Comparison of ENCODE assay signal across 8 cellular contexts in the genomic region with DNA sequence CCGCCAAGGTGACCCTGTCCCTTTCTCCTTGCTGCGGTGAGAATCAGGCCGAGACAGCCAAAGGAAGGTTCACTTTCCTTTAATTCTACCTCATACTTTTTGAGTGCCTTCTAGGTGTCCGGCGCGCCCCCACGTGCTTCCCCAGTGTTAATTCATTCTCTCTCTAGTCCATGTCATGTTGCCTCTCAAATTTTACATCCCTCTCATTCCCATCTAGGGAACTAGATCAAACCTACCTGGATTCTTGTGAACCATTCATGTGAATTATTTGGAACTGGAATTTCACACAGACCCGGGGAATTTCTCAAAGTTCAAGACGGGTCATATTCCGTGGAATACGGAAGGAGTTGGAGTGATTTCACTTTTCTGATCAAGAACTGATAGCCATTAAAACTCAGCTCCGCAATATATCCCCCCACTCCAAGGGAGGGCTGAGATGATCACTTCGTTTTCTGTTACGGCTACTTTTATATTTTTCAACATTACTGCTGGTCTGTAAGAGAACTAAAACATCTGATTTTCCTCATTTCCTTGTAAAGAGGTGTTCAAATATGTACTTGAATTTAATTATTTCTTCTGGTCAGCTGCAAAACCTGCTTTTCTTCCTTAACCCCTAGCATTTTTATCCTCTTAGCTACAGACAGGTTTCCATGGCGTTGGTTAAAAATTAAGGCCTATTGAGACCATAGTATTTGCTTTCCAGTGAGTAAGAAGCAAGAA. TPM values are rescaled to one million over a fixed set of nuclear protein-coding genes. Genes with fewer than 3 reads are reported as not detected.
DNase-seq lines count a peak whose midpoint lies in the region; ATAC-seq and TF ChIP-seq lines count a peak whose summit lies in the region.

No MANE protein-coding gene starts in this region.

- H3K9me3 ChIP-seq in BE2C (no peaks in the 10 kb centered on the region), HUES48 (ENCODE audit: control insufficient read depth, insufficient read depth, low read length) (no peaks in the 10 kb centered on the region), thoracic aorta (no peaks in the 10 kb centered on the region)

- no peaks in the 10 kb centered on the region for H3K27me3 ChIP-seq in BE2C
- no peaks in the 10 kb centered on the region for H3K27me3 ChIP-seq in HUES48 (ENCODE audit: control insufficient read depth, insufficient read depth, low read length)
- no peaks in the 10 kb centered on the region for H3K27me3 ChIP-seq in thoracic aorta (replicated peaks; ENCODE audit: insufficient read depth)

- DNase-seq in BE2C (no peak), kidney tubule cell (ENCODE audit: low spot score) (peak; percentile 89), thoracic aorta (ENCODE audit: low spot score) (no peak), NCI-H1417 (lab: John Stamatoyannopoulos, UW) (no peak), GM03348 (ENCODE audit: low spot score) (no peak), cortex of kidney (lab: John Stamatoyannopoulos, UW) (no peak)

- H3K4me1 ChIP-seq in BE2C = no peaks in the 10 kb centered on the region
- H3K4me1 ChIP-seq in HUES48 (ENCODE audit: control insufficient read depth, insufficient read depth, low read length) = peaks cover 37% of the 10 kb centered on the region
- peaks cover 34 to 46% of the 10 kb centered on the region in 2 donors for H3K4me1 ChIP-seq in thoracic aorta (ENCODE audit: control insufficient read depth in 1 of 2, low read depth in 2 of 2)

- H3K4me3 ChIP-seq in BE2C (ENCODE audit: low read depth, low read length) (peak overlapping the region; percentile 38), HUES48 (ENCODE audit: low read depth, low read length) (peak overlapping the region; percentile 92), thoracic aorta (peak overlapping the region; percentile 97)

- TF ChIP-seq CTCF in BE2C (IDR thresholded peaks at IDR 0.05; ENCODE audit: low read depth, low read length) = no peak
- peak; percentile 9 for TF ChIP-seq CTCF in thoracic aorta (IDR thresholded peaks at IDR 0.05)

- no peak for ATAC-seq in thoracic aorta (ENCODE audit: insufficient number of reproducible peaks, low FRiP score, low read depth)

- peak overlapping the region; percentile 97 for H3K9ac ChIP-seq in HUES48 (ENCODE audit: low read depth, low read length)

- H3K36me3 ChIP-seq in BE2C = peaks cover 34% of the 10 kb centered on the region
- peaks cover 25% of the 10 kb centered on the region for H3K36me3 ChIP-seq in HUES48 (ENCODE audit: control insufficient read depth, insufficient read depth, low read length)
- no peaks in the 10 kb centered on the region for H3K36me3 ChIP-seq in thoracic aorta

- H3K27ac ChIP-seq in HUES48 (ENCODE audit: low read depth, low read length) = peak overlapping the region; percentile 97
- H3K27ac ChIP-seq in angular gyrus (ENCODE audit: low read depth, low read length) = peak overlapping the region; percentile 85
- H3K27ac ChIP-seq in thoracic aorta = peak overlapping the region; percentile 98 to 99

RNA-seq across cellular contexts. Expression of gene ENO1, which starts 1.0 kb away (rescaled TPM):
- polyA plus RNA-seq in BE2C (2012; ENCODE audit: insufficient read depth, insufficient read length, low read depth) = 1,103 TPM
- 100 to 1,000 TPM; 570 to 767 TPM for total RNA-seq in thoracic aorta

Comparison
In these comparisons a context has a peak if more than half of its experiments do, and no peak if none do; other contexts are left out.
1. H3K4me3 ChIP-seq: peak in every context shown above with its lines; median percentile 97 in thoracic aorta; 92 in HUES48; 38 in BE2C.